Comparison of ENCODE assay signal across 20 cellular contexts in the genomic region with DNA sequence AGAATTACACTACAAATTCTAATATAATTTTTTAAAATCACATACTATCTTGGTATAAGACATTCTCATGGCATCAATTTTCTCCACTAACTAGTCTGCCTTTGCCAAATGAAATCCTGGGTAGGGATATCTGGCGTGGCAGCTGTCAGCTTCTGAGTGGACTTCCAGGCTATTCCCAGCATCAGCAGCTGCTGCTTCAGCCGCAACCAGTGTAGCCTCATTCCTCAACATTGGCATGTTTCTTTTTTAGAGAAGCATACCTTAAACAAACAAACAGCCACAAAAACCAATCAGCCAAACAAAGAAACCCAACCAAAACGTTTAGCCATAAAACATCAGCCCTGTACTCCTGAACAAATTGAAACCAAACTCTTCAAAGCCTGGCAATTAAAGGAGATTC.
DNase-seq lines count a peak whose midpoint lies in the region; ATAC-seq and TF ChIP-seq lines count a peak whose summit lies in the region.
"Had no signal": no experiment of that assay in that cellular context is flagged by ENCODE, and none has a peak within 500 bp of the region (broad histone marks: within the 10 kb centered on the region; RNA-seq: fewer than 3 reads in every experiment).

No MANE protein-coding gene starts in this region.

- H3K9me2 ChIP-seq in GM23338 (ENCODE audit: insufficient read depth), result no peaks in the 10 kb centered on the region

- ATAC-seq in GM23338, result no peak
- no peak for ATAC-seq in Panc1
- ATAC-seq in HG03039 (IDR thresholded peaks at IDR 0.05; ENCODE audit: unreplicated experiment), result no peak

- H3F3A ChIP-seq in GM23338 (replicated peaks; ENCODE audit: low read depth), result no peaks in the 10 kb centered on the region

- H3K4me1 ChIP-seq in Caco-2, result peaks cover 44% of the 10 kb centered on the region
- H3K4me1 ChIP-seq in GM23338 (ENCODE audit: insufficient read depth), result peaks cover 1% of the 10 kb centered on the region; the same call in 1 of the 2 replicates
- H3K4me1 ChIP-seq in Panc1 (ENCODE audit: control insufficient read depth, insufficient read depth, low read length), result peaks cover 9% of the 10 kb centered on the region; the same call in 1 of the 2 replicates
- H3K4me1 ChIP-seq in trophoblast cell (ENCODE audit: control insufficient read depth in 1 of 2, insufficient read depth in 2 of 2, low read length in 2 of 2), result no peaks in the 10 kb centered on the region
- H3K4me1 ChIP-seq in CD4-positive, alpha-beta memory T cell (ENCODE audit: insufficient read depth, low read length), result no peaks in the 10 kb centered on the region

- no peak overlapping the region for H3K27ac ChIP-seq in GM23338 (ENCODE audit: low read depth)
- peak overlapping the region; percentile 1; the same call in 1 of the 2 replicates for H3K27ac ChIP-seq in Panc1 (ENCODE audit: low read length)
- H3K27ac ChIP-seq in trophoblast cell (ENCODE audit: low read depth, low read length), result no peak overlapping the region
- no peak overlapping the region for H3K27ac ChIP-seq in CD4-positive, alpha-beta memory T cell (ENCODE audit: low read depth, low read length)
- H3K27ac ChIP-seq: SK-N-MC had no signal

- no peak overlapping the region for H3K9ac ChIP-seq in trophoblast cell (ENCODE audit: low read length)

- H3K79me1 ChIP-seq in trophoblast cell (ENCODE audit: low read length), result no peaks in the 10 kb centered on the region

- intact Hi-C loops in Caco-2 (cut with micrococcal nuclease; ENCODE audit: unreplicated experiment), result no loop called here
- intact Hi-C loops in Panc1 (cut with micrococcal nuclease; ENCODE audit: unreplicated experiment), result loop anchor here (10.0 kb wide), 1 partner anchor 316 kb away; no protein-coding TSS in a partner anchor
- intact Hi-C loops in CD4-positive, alpha-beta memory T cell (cut with micrococcal nuclease), result no loop called here

- H3K27me3 Mint-ChIP-seq in Caco-2 (ENCODE audit: insufficient read depth, unreplicated experiment), result no peaks in the 10 kb centered on the region
- H3K27me3 Mint-ChIP-seq in GM23338 (ENCODE audit: insufficient read depth, low read depth, poor library complexity), result no peaks in the 10 kb centered on the region
- no peaks in the 10 kb centered on the region for H3K27me3 Mint-ChIP-seq in CD4-positive, alpha-beta memory T cell
- H3K27me3 Mint-ChIP-seq: CD4-positive, CD25-positive, alpha-beta regulatory T cell had no signal

- POLR2A ChIA-PET in Caco-2 (lab: Charles Lee), result no interaction called here
- POLR2A ChIA-PET in Panc1 (lab: Charles Lee), result interaction anchor here (0.7 kb wide), 1 partner anchor 155 kb away, joined by 4 read pairs; no protein-coding TSS in a partner anchor
- POLR2A ChIA-PET in CD4-positive, alpha-beta memory T cell (lab: Charles Lee; ENCODE audit: partially characterized antibody), result no interaction called here

- H3K36me3 ChIP-seq in Caco-2 (ENCODE audit: control insufficient read depth, insufficient read depth, low read length), result no peaks in the 10 kb centered on the region
- H3K36me3 ChIP-seq in GM23338 (ENCODE audit: insufficient read depth), result no peaks in the 10 kb centered on the region; the same call in none of the 2 replicates
- H3K36me3 ChIP-seq in Panc1 (ENCODE audit: control insufficient read depth, insufficient read depth, low read length), result no peaks in the 10 kb centered on the region
- H3K36me3 ChIP-seq in trophoblast cell (ENCODE audit: control insufficient read depth in 1 of 2, insufficient read depth in 2 of 2, low read length in 2 of 2), result no peaks in the 10 kb centered on the region
- H3K36me3 ChIP-seq in CD4-positive, alpha-beta memory T cell (ENCODE audit: insufficient read depth, low read length), result peaks cover 4% of the 10 kb centered on the region

- H3K27ac Mint-ChIP-seq in Caco-2 (ENCODE audit: unreplicated experiment), result peak overlapping the region; percentile 39
- peak overlapping the region; percentile 56; the same call in 1 of the 2 replicates for H3K27ac Mint-ChIP-seq in GM23338
- no peak overlapping the region for H3K27ac Mint-ChIP-seq in CD4-positive, alpha-beta memory T cell

- no peak overlapping the region for H3K18ac ChIP-seq in trophoblast cell (ENCODE audit: low read length)

- H3K4me3 ChIP-seq in Caco-2 (ENCODE audit: low read depth, low read length) (no peak overlapping the region), GM23338 (no peak overlapping the region), Panc1 (ENCODE audit: low read depth in 2 of 2, low read length in 2 of 2) (no peak overlapping the region), trophoblast cell (ENCODE audit: low read depth, low read length) (no peak overlapping the region)
- H3K4me3 ChIP-seq in CD4-positive, alpha-beta memory T cell (ENCODE audit: low read length in 2 of 2), result no peak overlapping the region
- H3K4me3 ChIP-seq: SK-N-MC had no signal

- H3K9me3 Mint-ChIP-seq in Caco-2 (ENCODE audit: unreplicated experiment) (peaks cover 6% of the 10 kb centered on the region), GM23338 (no peaks in the 10 kb centered on the region)
- H3K9me3 Mint-ChIP-seq in CD4-positive, alpha-beta memory T cell, result peaks cover 0 to 1% (median 0%) of the 10 kb centered on the region in 8 donors

- CTCF ChIA-PET in Caco-2 (lab: Charles Lee) (no interaction called here), Panc1 (lab: Charles Lee) (no interaction called here)
- CTCF ChIA-PET in CD4-positive, alpha-beta memory T cell (lab: Charles Lee; ENCODE audit: partially characterized antibody), result no interaction called here

- no peak overlapping the region for H2BK120ac ChIP-seq in trophoblast cell (ENCODE audit: insufficient read depth, low read length, poor library complexity)

- H3K79me2 ChIP-seq in GM23338 (replicated peaks; ENCODE audit: insufficient read depth) (no peaks in the 10 kb centered on the region), trophoblast cell (ENCODE audit: control insufficient read depth, insufficient read depth, low read length, poor library complexity) (no peaks in the 10 kb centered on the region)

- no peak overlapping the region for H4K91ac ChIP-seq in trophoblast cell (ENCODE audit: low read depth, low read length)

- TF ChIP-seq CTCF in Caco-2 (IDR thresholded peaks at IDR 0.05; ENCODE audit: insufficient read depth in 1 of 2, low read depth in 1 of 2, low read length in 1 of 2, severe bottlenecking in 1 of 2, unreplicated experiment in 1 of 2) (no peak), GM23338 (conservative IDR thresholded peaks at IDR 0.05; ENCODE audit: low read depth in 2 of 2) (no peak), Panc1 (IDR thresholded peaks at IDR 0.05) (no peak)

- H4K8ac ChIP-seq in trophoblast cell (ENCODE audit: low read depth, low read length), result no peak overlapping the region

- no peak overlapping the region for H3K4ac ChIP-seq in trophoblast cell (ENCODE audit: low read depth, low read length)

- H3K9me3 ChIP-seq in Caco-2 (no peaks in the 10 kb centered on the region; the same call in 1 of the 2 replicates), Panc1 (ENCODE audit: control insufficient read depth, insufficient read depth, low read depth, low read length) (no peaks in the 10 kb centered on the region), trophoblast cell (ENCODE audit: insufficient read depth, low read depth, low read length) (no peaks in the 10 kb centered on the region)
- H3K9me3 ChIP-seq in CD4-positive, alpha-beta memory T cell (ENCODE audit: control insufficient read depth in 1 of 2, low read length in 2 of 2), result no peaks in the 10 kb centered on the region

- no CpG with 5 or more reads among the region's 3 CpGs for WGBS in trophoblast cell (ENCODE audit: extremely low coverage, insufficient coverage, insufficient read length)

- H4K20me1 ChIP-seq in GM23338 (replicated peaks; ENCODE audit: insufficient read depth), result no peaks in the 10 kb centered on the region

- H3K14ac ChIP-seq in trophoblast cell (ENCODE audit: low read length), result no peak overlapping the region

- H2BK5ac ChIP-seq in trophoblast cell (ENCODE audit: low read depth, low read length, poor library complexity), result no peak overlapping the region

- H3K4me3 Mint-ChIP-seq in Caco-2 (ENCODE audit: unreplicated experiment) (no peak overlapping the region), GM23338 (no peak overlapping the region)
- no peak overlapping the region for H3K4me3 Mint-ChIP-seq in CD4-positive, alpha-beta memory T cell
- H3K4me3 Mint-ChIP-seq: CD4-positive, CD25-positive, alpha-beta regulatory T cell had no signal

- H2AK5ac ChIP-seq in trophoblast cell (ENCODE audit: low read length), result no peak overlapping the region

- H3K4me2 ChIP-seq in GM23338 (no peak overlapping the region), trophoblast cell (ENCODE audit: low read length) (no peak overlapping the region)

- BruUV-seq in Caco-2 (replicated peaks; lab: Mats Ljungman, UMichigan) (no TSS peak), Panc1 (replicated peaks; lab: Mats Ljungman, UMichigan) (no TSS peak)

- DNase-seq in Caco-2 (peak in 1 of 2 experiments; percentile 7), GM23338 (ENCODE audit: low spot score) (no peak), Panc1 (ENCODE audit: low read depth, low spot score) (no peak), trophoblast cell (peak; percentile 36 to 73), islet precursor cell (no peak)
- no peak for DNase-seq in CD4-positive, alpha-beta memory T cell
- DNase-seq: CD4-positive, CD25-positive, alpha-beta regulatory T cell; COR-L47; DMS 273 treated with DMSO at 0.1 percent for 48 hours; HCEC 1CT; NCI-H1092 treated with DMSO at 0.1 percent for 48 hours; NCI-H2081 treated with DMSO at 0.1 percent for 48 hours; NCI-H2227 treated with DMSO at 0.1 percent for 48 hours; NCI-H510A; NCI-H748 treated with DMSO at 0.1 percent for 48 hours; SHP77; SW 1271; T-helper 2 cell had no signal

- H3K27me3 ChIP-seq in Caco-2 (replicated peaks; ENCODE audit: control insufficient read depth, insufficient read depth, low read length), result no peaks in the 10 kb centered on the region
- no peaks in the 10 kb centered on the region for H3K27me3 ChIP-seq in GM23338 (ENCODE audit: insufficient read depth)
- no peaks in the 10 kb centered on the region for H3K27me3 ChIP-seq in Panc1 (ENCODE audit: control insufficient read depth, insufficient read depth, low read length)
- no peaks in the 10 kb centered on the region for H3K27me3 ChIP-seq in trophoblast cell (ENCODE audit: insufficient read depth, low read length)
- H3K27me3 ChIP-seq in CD4-positive, alpha-beta memory T cell (ENCODE audit: insufficient read depth, low read length), result no peaks in the 10 kb centered on the region

- H4K12ac ChIP-seq in trophoblast cell (ENCODE audit: low read depth, low read length), result no peak overlapping the region

- in situ Hi-C loops in Panc1 (cut with HindIII; ENCODE audit: low pct_unique_long_range_greater_than_20kb, low sequenced_read_pairs), result no loop called here

- no peak overlapping the region for H2AFZ ChIP-seq in GM23338
- no peak overlapping the region for H2AFZ ChIP-seq in trophoblast cell (ENCODE audit: insufficient read depth, low read length, poor library complexity)

- peaks cover 37% of the 10 kb centered on the region for H3K4me1 Mint-ChIP-seq in Caco-2 (ENCODE audit: low read depth, unreplicated experiment)
- H3K4me1 Mint-ChIP-seq in GM23338, result no peaks in the 10 kb centered on the region; the same call in 1 of the 3 replicates
- no peaks in the 10 kb centered on the region for H3K4me1 Mint-ChIP-seq in CD4-positive, alpha-beta memory T cell
- H3K4me1 Mint-ChIP-seq: CD4-positive, CD25-positive, alpha-beta regulatory T cell had no signal

- no peak overlapping the region for H2BK12ac ChIP-seq in trophoblast cell (ENCODE audit: low read length)

- H3K36me3 Mint-ChIP-seq in Caco-2 (ENCODE audit: insufficient read depth, unreplicated experiment), result no peaks in the 10 kb centered on the region
- peaks cover 3% of the 10 kb centered on the region; the same call in 1 of the 3 replicates for H3K36me3 Mint-ChIP-seq in GM23338 (ENCODE audit: low read depth)
- peaks cover 36 to 54% of the 10 kb centered on the region in 2 donors for H3K36me3 Mint-ChIP-seq in CD4-positive, alpha-beta memory T cell

- no peak overlapping the region for H3K23ac ChIP-seq in trophoblast cell (ENCODE audit: low read length)

Comparison
In these comparisons a context has a peak if more than half of its experiments do, and no peak if none do; other contexts are left out.
1. DNase-seq: peak in trophoblast cell (2 of 2); none in GM23338 (single experiment), Panc1 (single experiment), islet precursor cell (single experiment) and CD4-positive, alpha-beta memory T cell (0 of 5).
2. H3K27ac Mint-ChIP-seq: peak in Caco-2 (single experiment) and GM23338 (single experiment); none in CD4-positive, alpha-beta memory T cell (0 of 7).